Comparison of ENCODE assay signal across 15 cellular contexts in the genomic region with DNA sequence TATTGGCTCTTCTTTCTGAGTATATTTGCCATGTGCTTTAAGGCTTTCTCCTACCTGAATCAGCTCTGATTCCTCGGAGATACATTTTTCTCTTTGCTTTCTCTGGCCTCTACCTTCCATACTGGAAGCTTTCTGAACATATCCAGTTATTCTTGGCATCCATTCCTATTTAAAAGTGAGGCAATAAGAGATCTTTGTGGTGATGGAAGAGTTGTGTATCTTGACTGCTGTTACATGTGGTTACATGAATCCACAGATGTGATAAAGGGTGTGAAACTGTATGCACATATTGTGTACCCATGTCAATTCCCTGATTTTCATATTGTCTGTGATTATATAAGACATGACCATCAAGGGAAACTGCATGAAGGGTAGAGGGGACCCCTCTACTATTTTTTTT. TPM values are rescaled to one million over a fixed set of nuclear protein-coding genes. Genes with fewer than 3 reads are reported as not detected.
A peak's percentile ranks its signal among the peaks of the same experiment; 100 is the strongest.
DNase-seq lines count a peak whose midpoint lies in the region; ATAC-seq and TF ChIP-seq lines count a peak whose summit lies in the region.
"Had no signal": no experiment of that assay in that cellular context is flagged by ENCODE, and none has a peak within 500 bp of the region (broad histone marks: within the 10 kb centered on the region; RNA-seq: fewer than 3 reads in every experiment).

No MANE protein-coding gene starts in this region.

- H3K27me3 ChIP-seq in SJSA1 (replicated peaks): no peaks in the 10 kb centered on the region

- H3K36me3 ChIP-seq in SJSA1: no peaks in the 10 kb centered on the region

- peak overlapping the region; percentile 13 for H3K27ac Mint-ChIP-seq in neural crest cell (ENCODE audit: unreplicated experiment)

- H3K9me3 Mint-ChIP-seq in neural crest cell: no peaks in the 10 kb centered on the region

- H3K4me1 Mint-ChIP-seq in neural crest cell: peaks cover 26% of the 10 kb centered on the region

- peaks cover 23% of the 10 kb centered on the region for H3K4me1 ChIP-seq in SJSA1 (replicated peaks)

- peak; percentile 13 for DNase-seq in EH (ENCODE audit: low read depth)
- no peak for DNase-seq in SJSA1 (ENCODE audit: low read depth in 1 of 2, low spot score in 2 of 2)
- DNase-seq in fibroblast of mammary gland (ENCODE audit: low read depth): peak; percentile 44
- DNase-seq in neural crest cell (ENCODE audit: low read depth, low spot score): no peak
- no peak for DNase-seq in sciatic nerve (ENCODE audit: low spot score)
- DNase-seq in stimulated activated CD4-positive, alpha-beta T cell treated with anti-CD3 and anti-CD28 coated beads, Interleukin-4, amount 100 ng/mL, for 1 hour: no peak
- DNase-seq in DMS114 treated with DMSO at 0.1 percent for 48 hours (lab: John Stamatoyannopoulos, UW; ENCODE audit: unreplicated experiment): no peak
- no peak for DNase-seq in posterior vena cava (ENCODE audit: low spot score)
- DNase-seq: H7, KG1, NCI-H1048, NCI-H2081 treated with DMSO at 0.1 percent for 48 hours, NCI-H510A treated with DMSO at 0.1 percent for 48 hours, SHP77 treated with DMSO at 0.1 percent for 48 hours had no signal

- no peak for ATAC-seq in sciatic nerve

- peak overlapping the region; percentile 41 for H3K27ac ChIP-seq in SJSA1

- no peaks in the 10 kb centered on the region for H3K27me3 Mint-ChIP-seq in neural crest cell (ENCODE audit: low read depth)

- no peak overlapping the region for H3K4me3 Mint-ChIP-seq in neural crest cell

- H3K9me3 ChIP-seq in SJSA1 (replicated peaks): no peaks in the 10 kb centered on the region

- intact Hi-C loops in sciatic nerve (cut with DNase I): no loop called here
- intact Hi-C loops in posterior vena cava (cut with DNase I): no loop called here

- H3K4me3 ChIP-seq in SJSA1 (no peak overlapping the region), fibroblast of mammary gland (ENCODE audit: control insufficient read depth, low read depth, low read length) (no peak overlapping the region)

- peaks cover 2% of the 10 kb centered on the region for H3K36me3 Mint-ChIP-seq in neural crest cell (ENCODE audit: low read depth)

- TF ChIP-seq CTCF in fibroblast of mammary gland (conservative IDR thresholded peaks at IDR 0.05; ENCODE audit: control insufficient read depth, insufficient read depth, low read depth, low read length) (no peak), neural crest cell (conservative IDR thresholded peaks at IDR 0.05) (no peak)

RNA-seq across cellular contexts. Expression of a gene that starts 24.4 kb away (rescaled TPM):
- total RNA-seq in SJSA1 (2014; rRNA removed; shearing (Covaris generic)): 18.6 and 29.7 TPM in 2 replicates
- total RNA-seq in neural crest cell (70.0 and 71.4 TPM in 2 replicates), sciatic nerve (27.1 TPM), posterior vena cava (10 to 100 TPM; 17.2 to 17.9 TPM)

RNA-seq across cellular contexts. Expression of a gene that starts 38.9 kb away (rescaled TPM):
- total RNA-seq in SJSA1 (2014; rRNA removed; shearing (Covaris generic)): not detected in 2 replicates
- total RNA-seq in neural crest cell (0.39 TPM in 1 of 2 replicates, not detected in the other), sciatic nerve (not detected), posterior vena cava (not detected)
- total RNA-seq: M059J had no signal

RNA-seq across cellular contexts. Expression of a gene that starts 44.1 kb away (rescaled TPM):
- 135 and 173 TPM in 2 replicates for total RNA-seq in SJSA1 (2014; rRNA removed; shearing (Covaris generic))
- total RNA-seq in neural crest cell: 19.5 and 21.1 TPM in 2 replicates
- 19.4 TPM for total RNA-seq in sciatic nerve
- 10 to 100 TPM; 13.8 to 36.6 TPM for total RNA-seq in posterior vena cava

Comparison
In these comparisons a context has a peak if more than half of its experiments do, and no peak if none do; other contexts are left out.
1. DNase-seq: peak in EH (single experiment) and fibroblast of mammary gland (single experiment); none in SJSA1 (0 of 2), neural crest cell (single experiment), sciatic nerve (single experiment), stimulated activated CD4-positive, alpha-beta T cell treated with anti-CD3 and anti-CD28 coated beads, Interleukin-4, amount 100 ng/mL, for 1 hour (single experiment), DMS114 treated with DMSO at 0.1 percent for 48 hours (single experiment) and posterior vena cava (single experiment).